ENCODE assay signal across 8 cellular contexts in genomic region chr1:32201011-32201855, GRCh38. TPM values are rescaled to one million over a fixed set of nuclear protein-coding genes. Genes with fewer than 3 reads are reported as not detected.
DNase-seq lines count a peak whose midpoint lies in the region; ATAC-seq and TF ChIP-seq lines count a peak whose summit lies in the region.

No MANE protein-coding gene starts in this region.

- peaks cover 42% of the 10 kb centered on the region for H3K4me1 Mint-ChIP-seq in WTC11

- 0 out of 2 replicates have a peak overlapping the region, but pooled peaks have one; percentile 53 for H3K27ac Mint-ChIP-seq in WTC11

- no peaks in the 10 kb centered on the region for H3K9me3 Mint-ChIP-seq in WTC11

- peak; percentile 67 for DNase-seq in NK-92 treated with Interleukin-12 subunit alpha and Interleukin-12 subunit beta, amount 100 ng/mL, for 24 hours (lab: John Stamatoyannopoulos, UW)
- DNase-seq in NK-92 (lab: John Stamatoyannopoulos, UW; ENCODE audit: unreplicated experiment) = no peak
- peak; percentile 74 for DNase-seq in KBM-7
- DNase-seq in WTC11 (ENCODE audit: low spot score) = peak; percentile 61
- DNase-seq in caudate nucleus (lab: John Stamatoyannopoulos, UW) = peak in 48 of 61 donors; percentile 19 to 74 (median 44)
- no peak for DNase-seq in kidney epithelial cell (ENCODE audit: low read depth)
- peak; percentile 64 for DNase-seq in stimulated activated CD4-positive, alpha-beta T cell treated with anti-CD3 and anti-CD28 coated beads, Interleukin-2, amount 100 ng/mL, for 4 hours (ENCODE audit: low read depth)
- DNase-seq in occipital lobe (lab: John Stamatoyannopoulos, UW) = no peak

- CTCF ChIA-PET in WTC11 (lab: Charles Lee) = interaction anchor here (0.6 to 3.5 kb wide), 9 partner anchors 10 to 128 kb away, joined by 3 to 27 read pairs (median 6); partner anchors contain the start of genes TMEM39B and TXLNA

- no peak for TF ChIP-seq CTCF in WTC11 (IDR thresholded peaks at IDR 0.05)
- TF ChIP-seq CTCF in kidney epithelial cell (IDR thresholded peaks at IDR 0.05; ENCODE audit: insufficient read depth, low read length, poor library complexity, severe bottlenecking) = peak; percentile 17

- H3K36me3 ChIP-seq in kidney epithelial cell (ENCODE audit: control insufficient read depth, insufficient read depth, low read length) = no peaks in the 10 kb centered on the region

- peak overlapping the region; percentile 84 for H3K4me3 Mint-ChIP-seq in WTC11

- peaks cover 17% of the 10 kb centered on the region for H3K36me3 Mint-ChIP-seq in WTC11

- POLR2A ChIA-PET in WTC11 (lab: Charles Lee) = interaction anchor here (0.6 to 2.8 kb wide), 7 partner anchors 14 to 236 kb away, joined by 3 to 11 read pairs (median 6); partner anchors contain the start of genes KPNA6, TMEM39B and TXLNA

- H3K4me3 ChIP-seq in kidney epithelial cell (ENCODE audit: low read depth, low read length) = peak overlapping the region; percentile 66

- peaks cover 8% of the 10 kb centered on the region for H3K27me3 Mint-ChIP-seq in WTC11 (ENCODE audit: low read depth)

- peak; percentile 27 for ATAC-seq in WTC11

- H3K27me3 ChIP-seq in kidney epithelial cell (ENCODE audit: control insufficient read depth, insufficient read depth, low read length) = no peaks in the 10 kb centered on the region

- peak overlapping the region; percentile 83 for H3K27ac ChIP-seq in caudate nucleus (ENCODE audit: low read depth, low read length)

- in situ Hi-C loops in KBM-7 (cut with MboI; ENCODE audit: low pct_unique_long_range_greater_than_20kb, low sequenced_read_pairs) = no loop called here

TF ChIP-seq in WTC11, 78 proteins besides CTCF, POLR2A, EP300 and RAD21:
- TF ChIP-seq HMGXB4 (CRISPR knock-in tag; IDR thresholded peaks at IDR 0.05) (no peak), MXD4 (CRISPR knock-in tag; IDR thresholded peaks at IDR 0.05; ENCODE audit: borderline replicate concordance) (no peak), SMAD4 (CRISPR knock-in tag; IDR thresholded peaks at IDR 0.05) (no peak), NR3C1 (CRISPR knock-in tag; conservative IDR thresholded peaks at IDR 0.05; ENCODE audit: low read depth) (no peak), RORB (CRISPR knock-in tag; IDR thresholded peaks at IDR 0.05) (no peak), ZNF263 (CRISPR knock-in tag; IDR thresholded peaks at IDR 0.05; ENCODE audit: low read depth) (0 out of 2 replicates have a peak, but pooled peaks have one; percentile 13), USF1 (CRISPR knock-in tag; IDR thresholded peaks at IDR 0.05) (no peak)
TF ChIP-seq in WTC11: peak in this region for 1.

RNA-seq across cellular contexts. Expression of gene CCDC28B, which starts 0.8 kb away (rescaled TPM):
- total RNA-seq in WTC11 (2021) (29.0 to 34.4 TPM (median 29.9 TPM) in 3 replicates), kidney epithelial cell (7.0 and 8.8 TPM in 2 replicates), occipital lobe (31.7 TPM)

RNA-seq across cellular contexts. Expression of gene IQCC, which starts 4.2 kb away (rescaled TPM):
- total RNA-seq in WTC11 (2021) (4.6 to 5.2 TPM (median 4.8 TPM) in 3 replicates), kidney epithelial cell (2.5 and 5.3 TPM in 2 replicates), occipital lobe (2.3 TPM)

RNA-seq across cellular contexts. Expression of gene DCDC2B, which starts 7.7 kb away (rescaled TPM):
- total RNA-seq in WTC11 (2021) (not detected in 3 replicates), kidney epithelial cell (not detected in 2 replicates), occipital lobe (not detected)

RNA-seq across cellular contexts. Expression of gene TMEM234, which starts 20.9 kb away (rescaled TPM):
- total RNA-seq in WTC11 (2021) (10.3 to 11.9 TPM (median 11.4 TPM) in 3 replicates), kidney epithelial cell (20.2 and 21.1 TPM in 2 replicates), occipital lobe (9.8 TPM)

RNA-seq across cellular contexts. Expression of gene EIF3I, which starts 21.0 kb away (rescaled TPM):
- total RNA-seq in WTC11 (2021) (237 to 243 TPM (median 241 TPM) in 3 replicates), kidney epithelial cell (265 and 275 TPM in 2 replicates), occipital lobe (79.7 TPM)

Comparison
In these comparisons a context has a peak if more than half of its experiments do, and no peak if none do; other contexts are left out.
1. DNase-seq: peak in NK-92 treated with Interleukin-12 subunit alpha and Interleukin-12 subunit beta, amount 100 ng/mL, for 24 hours (single experiment), KBM-7 (single experiment), WTC11 (single experiment), caudate nucleus (48 of 61) and stimulated activated CD4-positive, alpha-beta T cell treated with anti-CD3 and anti-CD28 coated beads, Interleukin-2, amount 100 ng/mL, for 4 hours (single experiment); none in NK-92 (single experiment), kidney epithelial cell (single experiment) and occipital lobe (single experiment).